Comparison of ENCODE assay signal across 25 cellular contexts in genomic region chr15:40151499-40151898, GRCh38.
"Had no signal": no experiment of that assay in that cellular context is flagged by ENCODE, and none has a peak within 500 bp of the region (broad histone marks: within the 10 kb centered on the region; RNA-seq: fewer than 3 reads in every experiment).

No MANE protein-coding gene starts in this region.

- H3K36me3 Mint-ChIP-seq: activated CD4-positive, alpha-beta memory T cell treated with anti-CD3 and anti-CD28 coated beads for 36 hours; activated naive CD8-positive, alpha-beta T cell had no signal

- H3K9me3 ChIP-seq: Peyer's patch, SJSA1 had no signal

- H3K9me3 Mint-ChIP-seq: activated B cell treated with CpG ODN at 0.5 μM for 24 hours; activated CD4-positive, alpha-beta memory T cell treated with anti-CD3 and anti-CD28 coated beads for 36 hours; activated CD4-positive, alpha-beta T cell treated with anti-CD3 and anti-CD28 coated beads, Interleukin-2, amount 10 ng/mL, durations not matched to agents 7 days and 5 days; activated T-cell treated with anti-CD3 and anti-CD28 coated beads, Interleukin-2, amount 50 U/mL, for 4 hours; T-helper 1 cell treated with Interleukin-12 subunit alpha and Interleukin-12 subunit beta and Interleukin-4 antibody, amounts not matched to agents 30 μg/mL and 1 μg/mL, for 36 hours had no signal

- H3K4me3 ChIP-seq: cardiac muscle cell, Peyer's patch, SJSA1 had no signal

- H3K27me3 Mint-ChIP-seq: activated B cell treated with CpG ODN at 0.5 μM for 24 hours; activated CD4-positive, alpha-beta memory T cell treated with anti-CD3 and anti-CD28 coated beads for 36 hours; activated naive CD8-positive, alpha-beta T cell had no signal

- H3K4me3 Mint-ChIP-seq: activated B cell treated with CpG ODN at 0.5 μM for 24 hours; activated CD4-positive, alpha-beta memory T cell treated with anti-CD3 and anti-CD28 coated beads for 36 hours; activated CD4-positive, alpha-beta T cell treated with anti-CD3 and anti-CD28 coated beads, Interleukin-2, amount 10 ng/mL, durations not matched to agents 7 days and 5 days; activated naive CD8-positive, alpha-beta T cell; activated T-cell treated with anti-CD3 and anti-CD28 coated beads, Interleukin-2, amount 50 U/mL, for 4 hours; T-helper 1 cell treated with Interleukin-12 subunit alpha and Interleukin-12 subunit beta and Interleukin-4 antibody, amounts not matched to agents 30 μg/mL and 1 μg/mL, for 36 hours had no signal

- H3K4me1 Mint-ChIP-seq: activated B cell treated with CpG ODN at 0.5 μM for 24 hours; activated CD4-positive, alpha-beta T cell treated with anti-CD3 and anti-CD28 coated beads, Interleukin-2, amount 10 ng/mL, durations not matched to agents 7 days and 5 days had no signal

- H3K27me3 ChIP-seq: brain microvascular endothelial cell, cardiac muscle cell, Peyer's patch, SJSA1 had no signal

- H3K27ac ChIP-seq: brain microvascular endothelial cell, cardiac muscle cell, Peyer's patch, RWPE1, SJSA1 had no signal

- DNase-seq: activated B cell treated with CpG ODN at 0.5 μM for 24 hours; activated CD4-positive, alpha-beta memory T cell treated with anti-CD3 and anti-CD28 coated beads for 36 hours; activated CD4-positive, alpha-beta T cell treated with anti-CD3 and anti-CD28 coated beads for 1 hour; activated CD4-positive, alpha-beta T cell treated with anti-CD3 and anti-CD28 coated beads, Interleukin-2, amount 10 ng/mL, durations not matched to agents 7 days and 5 days; activated effector memory CD4-positive, alpha-beta T cell treated with anti-CD3 and anti-CD28 coated beads, Interleukin-2, amount 50 U/mL, for 16 hours; activated naive CD4-positive, alpha-beta T cell treated with Interleukin-2 at 50 U/mL for 16 hours; activated T-cell treated with anti-CD3 and anti-CD28 coated beads, Interleukin-2, amount 50 U/mL, for 4 hours; amygdala; brain microvascular endothelial cell; NCI-H1048; NCI-H1930; NCI-H2171; NCI-H2227 treated with DMSO at 0.1 percent for 48 hours; NCI-H446 treated with DMSO at 0.1 percent for 48 hours; NCI-H526 treated with DMSO at 0.1 percent for 48 hours; NCI-H82; OCI-M1; Peyer's patch; SHP77 had no signal

- ATAC-seq: activated T-cell treated with anti-CD3 and anti-CD28 coated beads, Interleukin-2, amount 50 U/mL, for 4 hours; SK-N-SH treated with all-trans-retinoic acid at 6 μM for 48 hours had no signal

- H3K36me3 ChIP-seq: brain microvascular endothelial cell, cardiac muscle cell, Peyer's patch, SJSA1 had no signal

- H3K27ac Mint-ChIP-seq: activated B cell treated with CpG ODN at 0.5 μM for 24 hours; activated CD4-positive, alpha-beta memory T cell treated with anti-CD3 and anti-CD28 coated beads for 36 hours; activated CD4-positive, alpha-beta T cell treated with anti-CD3 and anti-CD28 coated beads, Interleukin-2, amount 10 ng/mL, durations not matched to agents 7 days and 5 days; activated naive CD8-positive, alpha-beta T cell; T-helper 1 cell treated with Interleukin-12 subunit alpha and Interleukin-12 subunit beta and Interleukin-4 antibody, amounts not matched to agents 30 μg/mL and 1 μg/mL, for 36 hours had no signal
